ENCODE assay signal across 33 cellular contexts in genomic region chr15:74496648-74497047, GRCh38. TPM values are rescaled to one million over a fixed set of nuclear protein-coding genes. Genes with fewer than 3 reads are reported as not detected.
DNase-seq lines count a peak whose midpoint lies in the region; ATAC-seq and TF ChIP-seq lines count a peak whose summit lies in the region.
"Had no signal": no experiment of that assay in that cellular context is flagged by ENCODE, and none has a peak within 500 bp of the region (broad histone marks: within the 10 kb centered on the region; RNA-seq: fewer than 3 reads in every experiment).

No MANE protein-coding gene starts in this region.

- no peak overlapping the region for H3K4me3 Mint-ChIP-seq in WTC11
- H3K4me3 Mint-ChIP-seq: B cell; CD14-positive monocyte; CD4-positive, alpha-beta memory T cell; CD4-positive, alpha-beta T cell; CD4-positive, CD25-positive, alpha-beta regulatory T cell; CD8-positive, alpha-beta memory T cell; CD8-positive, alpha-beta T cell had no signal

- H3F3A ChIP-seq in PC-3 (ENCODE audit: low read length, unreplicated experiment), result no peaks in the 10 kb centered on the region

- no peaks in the 10 kb centered on the region for H3K9me2 ChIP-seq in PC-3 (replicated peaks; ENCODE audit: low read length)

- intact Hi-C loops in PC-3 (cut with micrococcal nuclease), result loop anchor here (2.0 kb wide), 1 partner anchor 46 kb away; no protein-coding TSS in a partner anchor
- intact Hi-C loops in heart left ventricle (cut with DNase I), result no loop called here

- no peak for DNase-seq in PC-3
- DNase-seq in RWPE2 (ENCODE audit: low spot score), result no peak
- DNase-seq in WTC11 (ENCODE audit: low spot score), result no peak
- DNase-seq in OCI-M1 (lab: John Stamatoyannopoulos, UW), result no peak
- DNase-seq in cerebellum (ENCODE audit: low spot score), result no peak
- no peak for DNase-seq in heart left ventricle
- DNase-seq: 8988T; ACHN; AML-193; BE2C; C1 segment of cervical spinal cord; Caco-2; Calu3; CD4-positive, alpha-beta memory T cell; CD4-positive, alpha-beta T cell; CD4-positive, CD25-positive, alpha-beta regulatory T cell; CD8-positive, alpha-beta memory T cell; CD8-positive, alpha-beta T cell; COR-L47; DMS 273 treated with DMSO at 0.1 percent for 48 hours; DMS153; DMS79; DMS79 treated with DMSO at 0.1 percent for 48 hours; DND-41; EL had no signal

- no peak overlapping the region for H3K27ac ChIP-seq in HEK293 (ENCODE audit: extremely low read depth, low read depth, low read length)
- peak overlapping the region; percentile 64; the same call in 1 of the 2 replicates for H3K27ac ChIP-seq in PC-3 (ENCODE audit: low read length)
- H3K27ac ChIP-seq in RWPE2 (ENCODE audit: poor library complexity, severe bottlenecking), result peak overlapping the region; percentile 50
- no peak overlapping the region for H3K27ac ChIP-seq in heart left ventricle
- H3K27ac ChIP-seq: A549; BLaER1; BLaER1 treated with 17β-estradiol and CSF1 and Interleukin-3, amounts not matched to agents 10 nM and 100 nM; C4-2B had no signal

- H3K4me2 ChIP-seq in PC-3 (ENCODE audit: low read length), result no peak overlapping the region
- H3K4me2 ChIP-seq: A549; BLaER1; BLaER1 treated with 17β-estradiol and CSF1 and Interleukin-3, amounts not matched to agents 10 nM and 100 nM had no signal

- CTCF ChIA-PET in HEK293 (lab: Yijun Ruan, JAX), result interaction anchor here (0.7 kb wide), 1 partner anchor 169 kb away, joined by 3 read pairs; no protein-coding TSS in a partner anchor
- CTCF ChIA-PET in PC-3 (lab: Charles Lee), result interaction anchor here (0.5 kb wide), 1 partner anchor 129 kb away, joined by 3 read pairs; the partner anchor contains the start of gene CYP11A1
- CTCF ChIA-PET in WTC11 (lab: Charles Lee), result interaction anchor here (0.6 kb wide), 1 partner anchor 1415 kb away, joined by 3 read pairs; no protein-coding TSS in a partner anchor

- peaks cover 3% of the 10 kb centered on the region; the same call in 1 of the 2 replicates for H3K36me3 Mint-ChIP-seq in WTC11

- H2AFZ ChIP-seq in PC-3 (ENCODE audit: low read length), result no peak overlapping the region

- no peak for TF ChIP-seq POLR2A in heart left ventricle (IDR thresholded peaks at IDR 0.05)

- POLR2A ChIA-PET in HEK293 (lab: Yijun Ruan, JAX) (no interaction called here), PC-3 (lab: Charles Lee; ENCODE audit: unreplicated experiment) (no interaction called here), WTC11 (lab: Charles Lee) (no interaction called here)

- no peaks in the 10 kb centered on the region for H3K9me3 Mint-ChIP-seq in WTC11
- H3K9me3 Mint-ChIP-seq: CD14-positive monocyte; CD4-positive, alpha-beta memory T cell; CD4-positive, alpha-beta T cell; CD4-positive, CD25-positive, alpha-beta regulatory T cell; CD8-positive, alpha-beta memory T cell; CD8-positive, alpha-beta T cell had no signal

- 0 out of 2 replicates have a peak overlapping the region, but pooled peaks have one; percentile 15 for H3K27ac Mint-ChIP-seq in WTC11
- H3K27ac Mint-ChIP-seq: B cell; CD4-positive, alpha-beta memory T cell; CD4-positive, alpha-beta T cell; CD8-positive, alpha-beta T cell had no signal

- ATAC-seq in PC-3, result no peak
- ATAC-seq in RWPE2 (ENCODE audit: low read depth), result no peak
- no peak for ATAC-seq in WTC11
- no peak for ATAC-seq in HG02623 (IDR thresholded peaks at IDR 0.05; ENCODE audit: unreplicated experiment)
- ATAC-seq in heart left ventricle, result no peak
- ATAC-seq: A549; CD8-positive, alpha-beta T cell had no signal

- H3K4me1 ChIP-seq in HEK293 (ENCODE audit: control insufficient read depth, insufficient read depth, low read length) (peaks cover 3% of the 10 kb centered on the region; the same call in 1 of the 2 replicates), PC-3 (ENCODE audit: insufficient read depth, low read length) (peaks cover 14% of the 10 kb centered on the region), RWPE2 (ENCODE audit: insufficient read depth, poor library complexity, severe bottlenecking) (peaks cover 13% of the 10 kb centered on the region), heart left ventricle (no peaks in the 10 kb centered on the region)
- H3K4me1 ChIP-seq: A549; BLaER1; BLaER1 treated with 17β-estradiol and CSF1 and Interleukin-3, amounts not matched to agents 10 nM and 100 nM; Caco-2 had no signal

- H3K79me2 ChIP-seq in PC-3 (ENCODE audit: low read length), result no peaks in the 10 kb centered on the region

- H3K4me1 Mint-ChIP-seq in WTC11, result peaks cover 4% of the 10 kb centered on the region
- H3K4me1 Mint-ChIP-seq: B cell; CD14-positive monocyte; CD4-positive, alpha-beta memory T cell; CD8-positive, alpha-beta memory T cell had no signal

- TF ChIP-seq CTCF in HEK293 (tag by site-specific recombination; IDR thresholded peaks at IDR 0.05), result no peak
- TF ChIP-seq CTCF in PC-3 (conservative IDR thresholded peaks at IDR 0.05; ENCODE audit: low read depth, low read length), result no peak
- no peak for TF ChIP-seq CTCF in RWPE2 (IDR thresholded peaks at IDR 0.05; ENCODE audit: poor library complexity, severe bottlenecking)
- TF ChIP-seq CTCF in WTC11 (IDR thresholded peaks at IDR 0.05), result no peak
- no peak for TF ChIP-seq CTCF in heart left ventricle (IDR thresholded peaks at IDR 0.05)

- H3K4me3 ChIP-seq in HEK293 (ENCODE audit: low read depth, low read length), result no peak overlapping the region
- H3K4me3 ChIP-seq in PC-3 (ENCODE audit: low read length), result no peak overlapping the region
- H3K4me3 ChIP-seq in RWPE2 (ENCODE audit: severe bottlenecking), result no peak overlapping the region
- no peak overlapping the region for H3K4me3 ChIP-seq in heart left ventricle
- H3K4me3 ChIP-seq: A549; BLaER1; BLaER1 treated with 17β-estradiol and CSF1 and Interleukin-3, amounts not matched to agents 10 nM and 100 nM had no signal

- H3K9ac ChIP-seq in PC-3 (ENCODE audit: low read length), result no peak overlapping the region
- H3K9ac ChIP-seq: BLaER1; BLaER1 treated with 17β-estradiol and CSF1 and Interleukin-3, amounts not matched to agents 10 nM and 100 nM had no signal

- 82 to 90% (median 86%) methylated on average over 3 of the region's 3 CpGs for WGBS in heart left ventricle, 4 donors

- no peaks in the 10 kb centered on the region for H3K9me3 ChIP-seq in HEK293 (ENCODE audit: control insufficient read depth, insufficient read depth, low read depth, low read length)
- no peaks in the 10 kb centered on the region for H3K9me3 ChIP-seq in PC-3 (ENCODE audit: low read length)
- no peaks in the 10 kb centered on the region for H3K9me3 ChIP-seq in RWPE2 (ENCODE audit: severe bottlenecking)
- H3K9me3 ChIP-seq in heart left ventricle, result no peaks in the 10 kb centered on the region
- H3K9me3 ChIP-seq: A549; BE2C; BLaER1; BLaER1 treated with 17β-estradiol and CSF1 and Interleukin-3, amounts not matched to agents 10 nM and 100 nM; Caco-2 had no signal

- BruUV-seq in PC-3 (replicated peaks; lab: Mats Ljungman, UMichigan), result no TSS peak

- H3K36me3 ChIP-seq in HEK293 (ENCODE audit: control insufficient read depth in 2 of 2, insufficient read depth in 1 of 2, low read length in 2 of 2), result no peaks in the 10 kb centered on the region; a peak in 1 of 3 replicates
- H3K36me3 ChIP-seq in PC-3 (ENCODE audit: low read depth, low read length), result no peaks in the 10 kb centered on the region
- no peaks in the 10 kb centered on the region for H3K36me3 ChIP-seq in RWPE2 (ENCODE audit: low read depth)
- no peaks in the 10 kb centered on the region for H3K36me3 ChIP-seq in heart left ventricle
- H3K36me3 ChIP-seq: BE2C had no signal

- H3K27me3 ChIP-seq in PC-3 (ENCODE audit: low read length) (no peaks in the 10 kb centered on the region), RWPE2 (ENCODE audit: insufficient read depth, poor library complexity, severe bottlenecking) (no peaks in the 10 kb centered on the region), heart left ventricle (no peaks in the 10 kb centered on the region)
- H3K27me3 ChIP-seq: BE2C; BLaER1; BLaER1 treated with 17β-estradiol and CSF1 and Interleukin-3, amounts not matched to agents 10 nM and 100 nM had no signal

- H3K27me3 Mint-ChIP-seq in WTC11 (ENCODE audit: low read depth), result no peaks in the 10 kb centered on the region
- H3K27me3 Mint-ChIP-seq: B cell; CD4-positive, alpha-beta memory T cell; CD4-positive, alpha-beta T cell; CD4-positive, CD25-positive, alpha-beta regulatory T cell; CD8-positive, alpha-beta memory T cell had no signal

- no peaks in the 10 kb centered on the region for H4K20me1 ChIP-seq in PC-3 (ENCODE audit: low read length)
- H4K20me1 ChIP-seq: BLaER1; BLaER1 treated with 17β-estradiol and CSF1 and Interleukin-3, amounts not matched to agents 10 nM and 100 nM had no signal

TF ChIP-seq in HEK293, 187 proteins besides CTCF, POLR2A, EP300 and RAD21:
- TF ChIP-seq ZNF555 (tag by site-specific recombination; conservative IDR thresholded peaks at IDR 0.05) (no peak), ZNF157 (tag by site-specific recombination; IDR thresholded peaks at IDR 0.05) (peak; percentile 96)

RNA-seq across cellular contexts. Expression of gene UBL7, which starts 35.7 kb away (rescaled TPM):
- total RNA-seq in PC-3 (2014; rRNA removed) (46.1 and 57.1 TPM in 2 replicates), WTC11 (2021) (62.1 to 70.1 TPM (median 70.1 TPM) in 3 replicates), cerebellum (18.8 TPM), heart left ventricle (100 to 1,000 TPM in 1 of 9 donors, 10 to 100 TPM in 8; 40.6 to 102 (median 54.5) TPM)
- polyA plus RNA-seq in heart left ventricle, result 10 to 100 TPM; 45.4 to 45.5 TPM

RNA-seq across cellular contexts. Expression of gene ARID3B, which starts 44.4 kb away (rescaled TPM):
- total RNA-seq in PC-3 (2014; rRNA removed), result 17.4 and 19.0 TPM in 2 replicates
- 122 to 133 TPM (median 124 TPM) in 3 replicates for total RNA-seq in WTC11 (2021)
- 9.6 TPM for total RNA-seq in cerebellum
- 1 to 10 TPM; 1.3 to 4.3 (median 2.6) TPM for total RNA-seq in heart left ventricle
- 1 to 10 TPM; 1.9 to 2.1 TPM for polyA plus RNA-seq in heart left ventricle

Comparison
In these comparisons a context has a peak if more than half of its experiments do, and no peak if none do; other contexts are left out.
1. H3K27ac ChIP-seq: peak in PC-3 (single experiment) and RWPE2 (single experiment); none in HEK293 (single experiment) and heart left ventricle (0 of 12).